Comparison of ENCODE assay signal across 22 cellular contexts in genomic region chr7:2943851-2944601, GRCh38.
DNase-seq lines count a peak whose midpoint lies in the region; ATAC-seq, FAIRE-seq and TF ChIP-seq lines count a peak whose summit lies in the region.
"Had no signal": no experiment of that assay in that cellular context is flagged by ENCODE, and none has a peak within 500 bp of the region (broad histone marks: within the 10 kb centered on the region; RNA-seq: fewer than 3 reads in every experiment).

No MANE protein-coding gene starts in this region.

- POLR2A ChIA-PET in activated CD4-positive, alpha-beta memory T cell treated with anti-CD3 and anti-CD28 coated beads for 36 hours (lab: Charles Lee), result no interaction called here

- no peak overlapping the region for H3K4me3 ChIP-seq in kidney (ENCODE audit: low read length in 2 of 2)
- H3K4me3 ChIP-seq: thoracic aorta had no signal

- no peaks in the 10 kb centered on the region for H3K4me1 ChIP-seq in kidney (ENCODE audit: control insufficient read depth in 1 of 2, insufficient read depth in 1 of 2, low read depth in 1 of 2, low read length in 2 of 2)

- no peak for FAIRE-seq in kidney (lab: Jason Lieb, UNC)
- FAIRE-seq: endothelial cell of umbilical vein had no signal

- no peak overlapping the region for H3K9ac ChIP-seq in kidney (ENCODE audit: low read length in 2 of 2)

- no peak for TF ChIP-seq CTCF in kidney (IDR thresholded peaks at IDR 0.05; ENCODE audit: borderline replicate concordance, extremely low read depth, insufficient read depth)

- no peaks in the 10 kb centered on the region for H3K36me3 ChIP-seq in kidney (ENCODE audit: control insufficient read depth in 1 of 2, insufficient read depth in 2 of 2, low read length in 2 of 2)
- H3K36me3 ChIP-seq: brain microvascular endothelial cell, thoracic aorta had no signal

- CTCF ChIA-PET in activated naive CD4-positive, alpha-beta T cell treated with anti-CD3 and anti-CD28 coated beads for 36 hours (lab: Charles Lee), result interaction anchor here (1.5 kb wide), 1 partner anchor 10 kb away, joined by 6 read pairs; no protein-coding TSS in a partner anchor
- CTCF ChIA-PET in activated CD4-positive, alpha-beta memory T cell treated with anti-CD3 and anti-CD28 coated beads for 36 hours (lab: Charles Lee), result no interaction called here

- no peaks in the 10 kb centered on the region for H3K9me3 Mint-ChIP-seq in activated naive CD4-positive, alpha-beta T cell treated with anti-CD3 and anti-CD28 coated beads for 36 hours
- no peaks in the 10 kb centered on the region for H3K9me3 Mint-ChIP-seq in activated CD4-positive, alpha-beta memory T cell treated with anti-CD3 and anti-CD28 coated beads for 36 hours
- peaks cover 0 to 6% of the 10 kb centered on the region in 2 donors for H3K9me3 Mint-ChIP-seq in stimulated activated naive B cell treated with anti-CD40 and anti-IgM and Interleukin-4, amounts not matched to agents 10 μg/mL and 1 μg/mL and 100 μg/mL, for 72 hours

- no peak for ATAC-seq in stimulated activated naive B cell treated with anti-CD40 and anti-IgM and Interleukin-4, amounts not matched to agents 10 μg/mL and 1 μg/mL and 100 μg/mL, for 72 hours (replicated peaks)
- no peak for ATAC-seq in GM18502 (IDR thresholded peaks at IDR 0.05; ENCODE audit: poor library complexity, unreplicated experiment)
- ATAC-seq: left colon had no signal

- H3K36me3 Mint-ChIP-seq in activated naive CD4-positive, alpha-beta T cell treated with anti-CD3 and anti-CD28 coated beads for 36 hours (ENCODE audit: low read depth), result peaks cover 60% of the 10 kb centered on the region
- peaks cover 53% of the 10 kb centered on the region for H3K36me3 Mint-ChIP-seq in activated CD4-positive, alpha-beta memory T cell treated with anti-CD3 and anti-CD28 coated beads for 36 hours
- peaks cover 53 to 90% of the 10 kb centered on the region in 2 donors for H3K36me3 Mint-ChIP-seq in stimulated activated naive B cell treated with anti-CD40 and anti-IgM and Interleukin-4, amounts not matched to agents 10 μg/mL and 1 μg/mL and 100 μg/mL, for 72 hours
- H3K36me3 Mint-ChIP-seq: CD14-positive monocyte had no signal

- H3K27ac Mint-ChIP-seq in activated naive CD4-positive, alpha-beta T cell treated with anti-CD3 and anti-CD28 coated beads for 36 hours, result no peak overlapping the region
- H3K27ac Mint-ChIP-seq in activated CD4-positive, alpha-beta memory T cell treated with anti-CD3 and anti-CD28 coated beads for 36 hours, result no peak overlapping the region
- H3K27ac Mint-ChIP-seq in stimulated activated naive B cell treated with anti-CD40 and anti-IgM and Interleukin-4, amounts not matched to agents 10 μg/mL and 1 μg/mL and 100 μg/mL, for 72 hours, result peak overlapping the region; percentile 54
- H3K27ac Mint-ChIP-seq: nephron progenitor cell, progenitor cell of endocrine pancreas had no signal

- no peaks in the 10 kb centered on the region for H3K9me3 ChIP-seq in kidney (ENCODE audit: control insufficient read depth in 1 of 2, low read length in 2 of 2)
- H3K9me3 ChIP-seq: thoracic aorta had no signal

- peaks cover 20% of the 10 kb centered on the region for H3K4me1 Mint-ChIP-seq in activated naive CD4-positive, alpha-beta T cell treated with anti-CD3 and anti-CD28 coated beads for 36 hours (ENCODE audit: low read depth)
- H3K4me1 Mint-ChIP-seq in activated CD4-positive, alpha-beta memory T cell treated with anti-CD3 and anti-CD28 coated beads for 36 hours (ENCODE audit: low read depth), result peaks cover 20% of the 10 kb centered on the region
- H3K4me1 Mint-ChIP-seq in stimulated activated naive B cell treated with anti-CD40 and anti-IgM and Interleukin-4, amounts not matched to agents 10 μg/mL and 1 μg/mL and 100 μg/mL, for 72 hours, result peaks cover 26 to 52% of the 10 kb centered on the region in 2 donors

- H3K27ac ChIP-seq in kidney (ENCODE audit: low read depth in 2 of 2, low read length in 2 of 2), result no peak overlapping the region
- H3K27ac ChIP-seq: brain microvascular endothelial cell, thoracic aorta had no signal

- no peaks in the 10 kb centered on the region for H3K27me3 Mint-ChIP-seq in activated naive CD4-positive, alpha-beta T cell treated with anti-CD3 and anti-CD28 coated beads for 36 hours (ENCODE audit: low read depth)
- no peaks in the 10 kb centered on the region for H3K27me3 Mint-ChIP-seq in activated CD4-positive, alpha-beta memory T cell treated with anti-CD3 and anti-CD28 coated beads for 36 hours
- no peaks in the 10 kb centered on the region for H3K27me3 Mint-ChIP-seq in stimulated activated naive B cell treated with anti-CD40 and anti-IgM and Interleukin-4, amounts not matched to agents 10 μg/mL and 1 μg/mL and 100 μg/mL, for 72 hours

- peak; percentile 2 for DNase-seq in activated naive CD4-positive, alpha-beta T cell treated with anti-CD3 and anti-CD28 coated beads for 36 hours
- no peak for DNase-seq in activated naive CD4-positive, alpha-beta T cell (lab: John Stamatoyannopoulos, UW)
- peak; percentile 7 for DNase-seq in activated CD4-positive, alpha-beta memory T cell treated with anti-CD3 and anti-CD28 coated beads for 36 hours
- DNase-seq in kidney (peak; percentile 49), nucleus accumbens (lab: John Stamatoyannopoulos, UW) (no peak)
- no peak for DNase-seq in stimulated activated naive B cell treated with anti-CD40 and anti-IgM and Interleukin-4, amounts not matched to agents 10 μg/mL and 1 μg/mL and 100 μg/mL, for 72 hours
- no peak for DNase-seq in stimulated activated naive CD4-positive, alpha-beta T cell (lab: John Stamatoyannopoulos, UW)
- DNase-seq: activated CD4-positive, alpha-beta T cell treated with anti-CD3 and anti-CD28 coated beads for 4 hours; brain microvascular endothelial cell; cortex of kidney; H7; NCI-H1105; NCI-H2029 treated with DMSO at 0.1 percent for 48 hours; NCI-H345; NCI-H774; nephron progenitor cell had no signal

- intact Hi-C loops in activated naive CD4-positive, alpha-beta T cell treated with anti-CD3 and anti-CD28 coated beads for 36 hours (cut with micrococcal nuclease), result no loop called here
- intact Hi-C loops in activated CD4-positive, alpha-beta memory T cell treated with anti-CD3 and anti-CD28 coated beads for 36 hours (cut with micrococcal nuclease), result no loop called here
- intact Hi-C loops in kidney (cut with DNase I), result no loop called here

- H3K4me3 Mint-ChIP-seq in activated naive CD4-positive, alpha-beta T cell treated with anti-CD3 and anti-CD28 coated beads for 36 hours, result no peak overlapping the region
- no peak overlapping the region for H3K4me3 Mint-ChIP-seq in activated CD4-positive, alpha-beta memory T cell treated with anti-CD3 and anti-CD28 coated beads for 36 hours
- H3K4me3 Mint-ChIP-seq in stimulated activated naive B cell treated with anti-CD40 and anti-IgM and Interleukin-4, amounts not matched to agents 10 μg/mL and 1 μg/mL and 100 μg/mL, for 72 hours, result no peak overlapping the region
- H3K4me3 Mint-ChIP-seq: nephron progenitor cell had no signal

Comparison
In these comparisons a context has a peak if more than half of its experiments do, and no peak if none do; other contexts are left out.
1. DNase-seq: peak in activated naive CD4-positive, alpha-beta T cell treated with anti-CD3 and anti-CD28 coated beads for 36 hours (single experiment), activated CD4-positive, alpha-beta memory T cell treated with anti-CD3 and anti-CD28 coated beads for 36 hours (single experiment) and kidney (single experiment); none in activated naive CD4-positive, alpha-beta T cell (0 of 4), stimulated activated naive B cell treated with anti-CD40 and anti-IgM and Interleukin-4, amounts not matched to agents 10 μg/mL and 1 μg/mL and 100 μg/mL, for 72 hours (single experiment), stimulated activated naive CD4-positive, alpha-beta T cell (0 of 6) and nucleus accumbens (0 of 56).